In the genomic region with DNA sequence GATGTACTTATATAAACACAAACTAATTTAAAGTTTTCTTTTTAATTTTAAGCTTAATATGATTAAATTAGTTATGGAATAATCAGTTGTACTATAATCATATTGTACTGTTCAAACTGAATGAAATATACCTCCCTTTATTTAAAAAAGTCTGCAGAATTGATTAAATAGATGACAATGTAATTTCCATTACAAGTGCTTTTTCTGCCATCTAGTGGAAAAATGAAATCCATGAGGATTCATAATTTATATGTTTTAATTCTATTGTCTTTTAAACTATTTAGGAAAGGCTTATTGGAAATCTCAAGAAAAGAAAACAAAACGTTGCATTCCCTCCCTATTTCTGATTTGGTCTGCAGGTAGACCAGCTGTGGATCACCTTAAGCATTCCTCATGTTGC, we compare ENCODE assay signal across 9 cellular contexts. TPM values are rescaled to one million over a fixed set of nuclear protein-coding genes. Genes with fewer than 3 reads are reported as not detected.
A peak's percentile ranks its signal among the peaks of the same experiment; 100 is the strongest.
DNase-seq lines count a peak whose midpoint lies in the region; ATAC-seq, FAIRE-seq and TF ChIP-seq lines count a peak whose summit lies in the region.
"Had no signal": no experiment of that assay in that cellular context is flagged by ENCODE, and none has a peak within 500 bp of the region (broad histone marks: within the 10 kb centered on the region; RNA-seq: fewer than 3 reads in every experiment).

No MANE protein-coding gene starts in this region.

- FAIRE-seq in urothelium cell line (lab: Jason Lieb, UNC), result no peak

- H3K4me1 Mint-ChIP-seq in osteocyte (ENCODE audit: unreplicated experiment), result no peaks in the 10 kb centered on the region

- no peaks in the 10 kb centered on the region for H3K9me3 Mint-ChIP-seq in osteocyte (ENCODE audit: unreplicated experiment)

- H3K4me3 Mint-ChIP-seq in osteocyte (ENCODE audit: unreplicated experiment), result no peak overlapping the region

- peak; percentile 59 for TF ChIP-seq CTCF in osteocyte (IDR thresholded peaks at IDR 0.05)

- no peak overlapping the region for H3K27ac Mint-ChIP-seq in osteocyte (ENCODE audit: unreplicated experiment)

- H3K27me3 Mint-ChIP-seq in osteocyte (ENCODE audit: unreplicated experiment), result peaks cover 12% of the 10 kb centered on the region

- no peak for ATAC-seq in GM18909 (IDR thresholded peaks at IDR 0.05; ENCODE audit: poor library complexity, unreplicated experiment)

- H3K36me3 Mint-ChIP-seq in osteocyte (ENCODE audit: unreplicated experiment), result no peaks in the 10 kb centered on the region

- DNase-seq in DMS153 treated with DMSO at 0.1 percent for 48 hours (lab: John Stamatoyannopoulos, UW; ENCODE audit: unreplicated experiment) (peak; percentile 2), DMS153 (lab: John Stamatoyannopoulos, UW) (no peak), NCI-H69 (lab: John Stamatoyannopoulos, UW) (peak; percentile 28), dermis blood vessel endothelial cell (peak; percentile 50), osteocyte (ENCODE audit: extremely low spot score, unreplicated experiment) (no peak), urothelium cell line (ENCODE audit: low spot score) (no peak)
- DNase-seq in stimulated activated CD4-positive, alpha-beta T cell treated with anti-CD3 and anti-CD28 coated beads, Interleukin-15, amount 100 ng/mL, for 24 hours, result no peak
- DNase-seq: stimulated activated CD4-positive, alpha-beta T cell treated with anti-CD3 and anti-CD28 coated beads, Interleukin-1b, Interleukin-23, amount 100 ng/mL, for 48 hours had no signal

RNA-seq across cellular contexts. Expression of a gene that starts 30.8 kb away (rescaled TPM):
- total RNA-seq in dermis blood vessel endothelial cell (10.0 and 12.7 TPM in 2 replicates), osteocyte (8.5 and 8.7 TPM in 2 replicates)

RNA-seq across cellular contexts. Expression of a gene that starts 31.1 kb away (rescaled TPM):
- total RNA-seq in dermis blood vessel endothelial cell (5.3 and 9.1 TPM in 2 replicates), osteocyte (2.0 and 3.3 TPM in 2 replicates)

Comparison
In these comparisons a context has a peak if more than half of its experiments do, and no peak if none do; other contexts are left out.
1. DNase-seq: peak in DMS153 treated with DMSO at 0.1 percent for 48 hours (single experiment), NCI-H69 (single experiment) and dermis blood vessel endothelial cell (single experiment); none in DMS153 (single experiment), osteocyte (single experiment), urothelium cell line (single experiment) and stimulated activated CD4-positive, alpha-beta T cell treated with anti-CD3 and anti-CD28 coated beads, Interleukin-15, amount 100 ng/mL, for 24 hours (single experiment).